8 cellular contexts compared by ENCODE assay signal in the genomic region with DNA sequence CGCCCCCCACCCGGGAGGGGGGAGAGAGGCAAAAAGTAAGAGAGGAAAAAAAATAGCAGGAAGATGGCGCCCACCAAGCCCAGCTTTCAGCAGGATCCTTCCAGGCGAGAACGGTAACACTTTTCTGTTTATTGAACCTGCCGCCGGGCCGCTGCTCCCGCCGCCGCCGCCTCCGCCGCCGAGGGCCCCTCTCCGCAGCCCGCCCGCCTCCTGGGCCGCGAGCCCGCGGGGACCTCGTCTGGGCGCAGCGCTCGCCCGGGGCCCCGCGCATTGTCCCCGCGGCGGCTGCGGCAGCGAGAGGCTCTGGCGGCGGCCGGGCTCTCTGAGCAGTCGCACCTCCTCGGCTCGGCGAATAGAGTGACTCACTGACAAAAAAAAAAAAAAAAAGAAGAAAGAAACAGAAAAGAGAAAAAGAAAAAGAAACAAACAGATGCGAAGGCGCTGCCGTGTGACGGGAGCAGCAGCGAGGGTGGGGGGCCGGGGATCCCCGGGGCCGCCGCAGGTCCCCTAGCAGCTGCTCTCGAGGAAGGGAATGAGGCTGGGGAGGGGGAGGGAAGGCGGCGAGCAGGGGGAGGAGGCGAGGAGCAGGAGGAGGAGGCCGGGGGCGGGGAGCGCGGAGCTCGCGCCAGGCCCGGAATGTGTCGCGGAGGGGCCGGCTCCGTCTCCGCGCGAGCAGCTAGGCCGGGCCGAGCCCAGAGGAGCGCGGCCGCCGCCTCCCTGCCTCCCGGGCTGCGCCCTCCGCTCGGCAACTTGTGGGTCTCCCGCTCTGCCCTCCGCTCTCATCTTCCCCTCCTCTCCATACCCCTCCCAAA. TPM values are rescaled to one million over a fixed set of nuclear protein-coding genes. Genes with fewer than 3 reads are reported as not detected.
DNase-seq lines count a peak whose midpoint lies in the region; ATAC-seq and TF ChIP-seq lines count a peak whose summit lies in the region.

No MANE protein-coding gene starts in this region.

- H3K79me2 ChIP-seq in PC-9 (ENCODE audit: low read depth), result no peaks in the 10 kb centered on the region

- no peaks in the 10 kb centered on the region for H3K9me2 ChIP-seq in PC-9 (ENCODE audit: insufficient read depth)

- TF ChIP-seq CTCF in PC-9 (conservative IDR thresholded peaks at IDR 0.05) (no peak), choroid plexus epithelial cell (conservative IDR thresholded peaks at IDR 0.05; ENCODE audit: low read depth, low read length) (no peak), kidney epithelial cell (IDR thresholded peaks at IDR 0.05; ENCODE audit: insufficient read depth, low read length, poor library complexity, severe bottlenecking) (no peak)

- POLR2A ChIA-PET in PC-9 (lab: Charles Lee; ENCODE audit: unreplicated experiment), result interaction anchor here (0.6 kb wide), 1 partner anchor 1377 kb away, joined by 5 read pairs; no protein-coding TSS in a partner anchor

- H3K36me3 ChIP-seq in PC-9 (ENCODE audit: low read depth), result no peaks in the 10 kb centered on the region
- H3K36me3 ChIP-seq in kidney epithelial cell (ENCODE audit: control insufficient read depth, insufficient read depth, low read length), result no peaks in the 10 kb centered on the region

- H3K4me3 ChIP-seq in PC-9, result peak overlapping the region; percentile 57
- peak overlapping the region; percentile 66 for H3K4me3 ChIP-seq in choroid plexus epithelial cell (ENCODE audit: low read depth, low read length)
- H3K4me3 ChIP-seq in kidney epithelial cell (ENCODE audit: low read depth, low read length), result peak overlapping the region; percentile 61
- H3K4me3 ChIP-seq in skin epidermis, result peak overlapping the region; percentile 26 to 58 (median 42)

- no peaks in the 10 kb centered on the region for H3F3A ChIP-seq in PC-9 (ENCODE audit: insufficient read depth, low read depth)

- no TSS peak for BruUV-seq in PC-9 (replicated peaks; lab: Mats Ljungman, UMichigan)

- CTCF ChIA-PET in PC-9 (lab: Charles Lee), result no interaction called here

- DNase-seq in DMS53 (lab: John Stamatoyannopoulos, UW) (peak; percentile 86), PC-9 (peak in 1 of 2 experiments; percentile 46), choroid plexus epithelial cell (ENCODE audit: low read depth) (peak; percentile 79), kidney epithelial cell (ENCODE audit: low read depth) (no peak), activated gamma-delta T cell treated with Interleukin-2 at 50 U/mL for 16 hours (no peak), middle frontal gyrus (ENCODE audit: extremely low spot score, low spot score) (no peak)

- H3K4me2 ChIP-seq in PC-9, result peak overlapping the region; percentile 72

- intact Hi-C loops in PC-9 (cut with micrococcal nuclease; ENCODE audit: unreplicated experiment), result loop anchor here (10.0 kb wide), 1 partner anchor 365 kb away; no protein-coding TSS in a partner anchor

- peak overlapping the region; percentile 72 for H2AFZ ChIP-seq in PC-9

- ATAC-seq in HG02571 (IDR thresholded peaks at IDR 0.05; ENCODE audit: unreplicated experiment), result peak; percentile 55

- H3K9me3 ChIP-seq in PC-9 (ENCODE audit: insufficient read depth, low read depth), result no peaks in the 10 kb centered on the region

- no peak overlapping the region for H3K27ac ChIP-seq in PC-9
- peak overlapping the region in 18 of 21 experiments; percentile 39 to 87 (median 68) for H3K27ac ChIP-seq in skin epidermis

- no peaks in the 10 kb centered on the region for H3K4me1 ChIP-seq in PC-9 (replicated peaks; ENCODE audit: insufficient read depth)

- no peaks in the 10 kb centered on the region for H4K20me1 ChIP-seq in PC-9 (ENCODE audit: insufficient read depth)

- H3K27me3 ChIP-seq in PC-9 (ENCODE audit: insufficient read depth, low read depth) (peaks cover 22% of the 10 kb centered on the region), kidney epithelial cell (ENCODE audit: control insufficient read depth, insufficient read depth, low read length) (peaks cover 11% of the 10 kb centered on the region)

RNA-seq across cellular contexts. Expression of a gene that starts 0.8 kb away (rescaled TPM):
- total RNA-seq in PC-9 (2021) (not detected in 2 replicates), kidney epithelial cell (1.2 and 2.0 TPM in 2 replicates)

Comparison
In these comparisons a context has a peak if more than half of its experiments do, and no peak if none do; other contexts are left out.
1. DNase-seq: peak in DMS53 (single experiment) and choroid plexus epithelial cell (single experiment); none in kidney epithelial cell (single experiment), activated gamma-delta T cell treated with Interleukin-2 at 50 U/mL for 16 hours (single experiment) and middle frontal gyrus (single experiment).
2. Peak in every context shown above with its lines, with median percentiles within 50 percentile points of each other: H3K4me3 ChIP-seq.